ENCODE assay signal across 23 cellular contexts in the genomic region with DNA sequence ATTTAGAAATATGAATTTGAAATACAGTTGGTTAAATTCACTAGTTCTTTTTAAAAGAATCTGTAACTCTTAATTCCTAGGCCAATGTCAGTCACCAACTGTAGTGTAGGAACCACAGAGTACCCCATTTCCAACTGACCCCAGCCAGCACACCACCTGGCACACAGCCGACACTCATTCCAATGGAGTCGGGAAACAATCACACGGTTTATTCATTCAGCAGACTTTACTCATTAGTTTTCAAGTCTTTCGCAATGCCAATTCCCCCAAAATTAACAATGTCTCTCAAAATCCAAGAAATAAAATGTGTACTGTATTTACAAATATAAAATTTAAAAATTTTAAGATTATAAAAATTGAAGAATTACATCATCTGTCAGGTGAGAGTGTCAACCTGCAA.
"Had no signal": no experiment of that assay in that cellular context is flagged by ENCODE, and none has a peak within 500 bp of the region (broad histone marks: within the 10 kb centered on the region; RNA-seq: fewer than 3 reads in every experiment).

No MANE protein-coding gene starts in this region.

- H3K27me3 Mint-ChIP-seq: dendritic cell treated with granulocyte-macrophage colony-stimulating factor and Interleukin-4, amounts not matched to agents 40 ng/mL and 50 ng/mL, for 4 days; memory B cell; naive B cell; natural killer cell treated with Interleukin-12 subunit alpha and Interleukin-12 subunit beta and Interleukin-15 and Interleukin-18, amount 100 ng/mL, for 72 hours; progenitor cell of endocrine pancreas; type B pancreatic cell had no signal

- DNase-seq: colonic mucosa; effector CD8-positive, alpha-beta T cell; endodermal cell; gastrocnemius medialis; mucosa of descending colon; naive B cell; right lobe of liver; small intestine; stimulated activated CD4-positive, alpha-beta T cell treated with anti-CD3 and anti-CD28 coated beads, Interleukin-12 subunit alpha, Interleukin-12 subunit beta, amount 100 ng/mL, for 4 hours; stimulated activated CD4-positive, alpha-beta T cell treated with anti-CD3 and anti-CD28 coated beads, Interleukin-1b, Interleukin-23, amount 100 ng/mL, for 48 hours; stimulated activated CD4-positive, alpha-beta T cell treated with anti-CD3 and anti-CD28 coated beads, Interleukin-4, amount 100 ng/mL, for 1 hour; stimulated activated CD8-positive, alpha-beta memory T cell treated with anti-CD3 and anti-CD28 coated beads, Interleukin-4, amount 100 ng/mL, for 48 hours; stimulated activated naive CD4-positive, alpha-beta T cell treated with Interleukin-2 at 50 U/mL for 16 hours; stomach; testis; tibial artery had no signal

- H3K27ac Mint-ChIP-seq: dendritic cell treated with granulocyte-macrophage colony-stimulating factor and Interleukin-4, amounts not matched to agents 40 ng/mL and 50 ng/mL, for 4 days; endodermal cell; memory B cell; naive B cell; natural killer cell treated with Interleukin-12 subunit alpha and Interleukin-12 subunit beta and Interleukin-15 and Interleukin-18, amount 100 ng/mL, for 72 hours; progenitor cell of endocrine pancreas; type B pancreatic cell had no signal

- H3K4me3 Mint-ChIP-seq: dendritic cell treated with granulocyte-macrophage colony-stimulating factor and Interleukin-4, amounts not matched to agents 40 ng/mL and 50 ng/mL, for 4 days; endodermal cell; memory B cell; naive B cell; natural killer cell treated with Interleukin-12 subunit alpha and Interleukin-12 subunit beta and Interleukin-15 and Interleukin-18, amount 100 ng/mL, for 72 hours; neural crest cell; type B pancreatic cell had no signal

- H3K4me1 Mint-ChIP-seq: endodermal cell, memory B cell, naive B cell, neural crest cell had no signal

- FAIRE-seq: keratinocyte had no signal

- H3K9me3 Mint-ChIP-seq: dendritic cell treated with granulocyte-macrophage colony-stimulating factor and Interleukin-4, amounts not matched to agents 40 ng/mL and 50 ng/mL, for 4 days; endodermal cell; memory B cell; naive B cell; natural killer cell treated with Interleukin-12 subunit alpha and Interleukin-12 subunit beta and Interleukin-15 and Interleukin-18, amount 100 ng/mL, for 72 hours; neural crest cell; type B pancreatic cell had no signal
